ENCODE assay signal across 1 cellular context in the genomic region with DNA sequence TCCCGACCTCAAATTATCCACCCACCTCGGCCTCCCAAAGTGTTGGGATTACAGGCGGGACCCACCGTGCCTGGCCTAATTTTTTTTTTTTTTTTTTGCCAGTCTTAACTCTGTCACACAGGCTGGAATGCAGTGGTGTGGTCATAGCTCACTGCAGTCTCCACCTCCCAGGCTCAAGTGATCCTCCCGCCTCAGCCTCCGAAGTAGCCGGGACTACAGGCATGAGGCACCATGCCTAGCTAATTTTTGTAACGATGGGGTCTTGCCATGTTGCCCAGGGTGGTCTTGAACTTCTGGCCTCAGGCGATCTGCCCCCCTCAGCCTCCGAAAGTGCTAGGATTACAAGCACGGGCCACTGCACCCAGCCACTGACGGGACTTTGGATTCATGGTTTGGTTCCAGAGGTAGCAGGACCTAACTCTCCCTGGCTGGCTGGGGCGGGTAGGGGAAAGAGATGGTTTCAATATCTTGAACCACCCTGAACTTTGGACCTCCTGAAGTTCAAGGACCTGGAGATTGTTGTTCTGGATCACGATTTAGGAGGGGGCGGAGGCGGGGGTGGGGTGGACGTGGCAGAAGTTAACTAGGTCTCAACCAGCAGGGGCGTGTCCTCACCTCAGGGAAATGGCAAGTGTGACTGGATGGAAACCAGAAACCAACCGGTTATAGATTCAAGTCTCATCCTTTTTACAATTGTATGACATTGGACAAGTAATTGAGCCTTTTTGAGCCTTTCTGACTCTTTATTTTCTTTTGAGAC.
TF ChIP-seq lines count a peak whose summit lies in the region.

No MANE protein-coding gene starts in this region.

TF ChIP-seq in WTC11, 78 proteins besides CTCF, POLR2A, EP300 and RAD21 (continued from another document):
- TF ChIP-seq, protein P1, sequence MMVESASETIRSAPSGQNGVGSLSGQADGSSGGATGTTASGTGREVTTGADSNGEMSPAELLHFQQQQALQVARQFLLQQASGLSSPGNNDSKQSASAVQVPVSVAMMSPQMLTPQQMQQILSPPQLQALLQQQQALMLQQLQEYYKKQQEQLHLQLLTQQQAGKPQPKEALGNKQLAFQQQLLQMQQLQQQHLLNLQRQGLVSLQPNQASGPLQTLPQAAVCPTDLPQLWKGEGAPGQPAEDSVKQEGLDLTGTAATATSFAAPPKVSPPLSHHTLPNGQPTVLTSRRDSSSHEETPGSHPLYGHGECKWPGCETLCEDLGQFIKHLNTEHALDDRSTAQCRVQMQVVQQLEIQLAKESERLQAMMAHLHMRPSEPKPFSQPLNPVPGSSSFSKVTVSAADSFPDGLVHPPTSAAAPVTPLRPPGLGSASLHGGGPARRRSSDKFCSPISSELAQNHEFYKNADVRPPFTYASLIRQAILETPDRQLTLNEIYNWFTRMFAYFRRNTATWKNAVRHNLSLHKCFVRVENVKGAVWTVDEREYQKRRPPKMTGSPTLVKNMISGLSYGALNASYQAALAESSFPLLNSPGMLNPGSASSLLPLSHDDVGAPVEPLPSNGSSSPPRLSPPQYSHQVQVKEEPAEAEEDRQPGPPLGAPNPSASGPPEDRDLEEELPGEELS (CRISPR knock-in tag; IDR thresholded peaks at IDR 0.05) = no peak
- TF ChIP-seq FOXJ3 (CRISPR knock-in tag; IDR thresholded peaks at IDR 0.05; ENCODE audit: borderline replicate concordance) (no peak), SMAD4 (CRISPR knock-in tag; IDR thresholded peaks at IDR 0.05) (no peak), GABPB1 (CRISPR knock-in tag; IDR thresholded peaks at IDR 0.05) (no peak), JAZF1 (CRISPR knock-in tag; IDR thresholded peaks at IDR 0.05) (no peak)
- TF ChIP-seq, protein P2, sequence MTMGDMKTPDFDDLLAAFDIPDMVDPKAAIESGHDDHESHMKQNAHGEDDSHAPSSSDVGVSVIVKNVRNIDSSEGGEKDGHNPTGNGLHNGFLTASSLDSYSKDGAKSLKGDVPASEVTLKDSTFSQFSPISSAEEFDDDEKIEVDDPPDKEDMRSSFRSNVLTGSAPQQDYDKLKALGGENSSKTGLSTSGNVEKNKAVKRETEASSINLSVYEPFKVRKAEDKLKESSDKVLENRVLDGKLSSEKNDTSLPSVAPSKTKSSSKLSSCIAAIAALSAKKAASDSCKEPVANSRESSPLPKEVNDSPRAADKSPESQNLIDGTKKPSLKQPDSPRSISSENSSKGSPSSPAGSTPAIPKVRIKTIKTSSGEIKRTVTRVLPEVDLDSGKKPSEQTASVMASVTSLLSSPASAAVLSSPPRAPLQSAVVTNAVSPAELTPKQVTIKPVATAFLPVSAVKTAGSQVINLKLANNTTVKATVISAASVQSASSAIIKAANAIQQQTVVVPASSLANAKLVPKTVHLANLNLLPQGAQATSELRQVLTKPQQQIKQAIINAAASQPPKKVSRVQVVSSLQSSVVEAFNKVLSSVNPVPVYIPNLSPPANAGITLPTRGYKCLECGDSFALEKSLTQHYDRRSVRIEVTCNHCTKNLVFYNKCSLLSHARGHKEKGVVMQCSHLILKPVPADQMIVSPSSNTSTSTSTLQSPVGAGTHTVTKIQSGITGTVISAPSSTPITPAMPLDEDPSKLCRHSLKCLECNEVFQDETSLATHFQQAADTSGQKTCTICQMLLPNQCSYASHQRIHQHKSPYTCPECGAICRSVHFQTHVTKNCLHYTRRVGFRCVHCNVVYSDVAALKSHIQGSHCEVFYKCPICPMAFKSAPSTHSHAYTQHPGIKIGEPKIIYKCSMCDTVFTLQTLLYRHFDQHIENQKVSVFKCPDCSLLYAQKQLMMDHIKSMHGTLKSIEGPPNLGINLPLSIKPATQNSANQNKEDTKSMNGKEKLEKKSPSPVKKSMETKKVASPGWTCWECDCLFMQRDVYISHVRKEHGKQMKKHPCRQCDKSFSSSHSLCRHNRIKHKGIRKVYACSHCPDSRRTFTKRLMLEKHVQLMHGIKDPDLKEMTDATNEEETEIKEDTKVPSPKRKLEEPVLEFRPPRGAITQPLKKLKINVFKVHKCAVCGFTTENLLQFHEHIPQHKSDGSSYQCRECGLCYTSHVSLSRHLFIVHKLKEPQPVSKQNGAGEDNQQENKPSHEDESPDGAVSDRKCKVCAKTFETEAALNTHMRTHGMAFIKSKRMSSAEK (CRISPR knock-in tag; IDR thresholded peaks at IDR 0.05; ENCODE audit: borderline replicate concordance) = no peak
- TF ChIP-seq, protein P3, sequence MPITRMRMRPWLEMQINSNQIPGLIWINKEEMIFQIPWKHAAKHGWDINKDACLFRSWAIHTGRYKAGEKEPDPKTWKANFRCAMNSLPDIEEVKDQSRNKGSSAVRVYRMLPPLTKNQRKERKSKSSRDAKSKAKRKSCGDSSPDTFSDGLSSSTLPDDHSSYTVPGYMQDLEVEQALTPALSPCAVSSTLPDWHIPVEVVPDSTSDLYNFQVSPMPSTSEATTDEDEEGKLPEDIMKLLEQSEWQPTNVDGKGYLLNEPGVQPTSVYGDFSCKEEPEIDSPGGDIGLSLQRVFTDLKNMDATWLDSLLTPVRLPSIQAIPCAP (CRISPR knock-in tag; IDR thresholded peaks at IDR 0.05) = no peak
